9 cellular contexts compared by ENCODE assay signal in the genomic region with DNA sequence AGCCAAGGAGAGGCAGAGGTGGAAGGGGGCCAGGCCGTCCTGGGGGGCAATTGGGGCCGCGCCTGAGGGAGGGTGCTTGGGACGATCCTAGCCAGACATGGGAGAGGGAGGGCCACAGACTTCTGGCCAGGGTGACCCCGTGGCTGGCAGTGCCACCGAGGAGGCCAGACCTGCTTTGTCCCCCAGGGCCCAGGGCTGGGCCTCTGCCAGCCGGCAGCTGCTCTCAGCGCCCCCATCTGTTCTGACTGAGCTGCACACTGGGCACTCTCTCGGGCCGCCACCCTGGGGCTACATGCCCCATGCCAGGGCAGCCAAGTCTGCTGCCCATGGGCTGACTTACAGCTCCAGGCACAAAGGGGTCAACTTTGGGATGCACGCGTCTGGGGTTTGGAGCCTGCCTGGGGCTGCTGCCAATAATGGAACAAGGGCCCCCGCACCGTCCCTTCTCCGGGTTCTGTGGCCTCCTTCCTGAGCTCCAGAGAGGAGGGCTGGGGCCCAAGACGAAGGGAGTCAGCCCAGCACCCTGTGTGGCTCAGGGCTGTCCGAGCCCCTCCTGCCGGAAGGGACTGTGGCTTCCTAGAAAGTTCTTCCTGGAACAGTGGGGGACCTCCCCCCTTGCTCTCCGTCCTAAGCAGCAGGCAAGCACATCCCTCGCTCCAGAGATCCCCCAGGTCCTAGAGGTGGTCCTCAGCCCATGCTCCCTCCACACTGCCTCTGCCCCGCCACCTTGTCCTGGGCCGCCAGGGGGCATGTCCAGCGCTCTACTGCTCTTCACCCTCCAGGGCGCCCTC. TPM values are rescaled to one million over a fixed set of nuclear protein-coding genes. Genes with fewer than 3 reads are reported as not detected.
A peak's percentile ranks its signal among the peaks of the same experiment; 100 is the strongest.
DNase-seq lines count a peak whose midpoint lies in the region; ATAC-seq, FAIRE-seq and TF ChIP-seq lines count a peak whose summit lies in the region.
"Had no signal": no experiment of that assay in that cellular context is flagged by ENCODE, and none has a peak within 500 bp of the region (broad histone marks: within the 10 kb centered on the region; RNA-seq: fewer than 3 reads in every experiment).

No MANE protein-coding gene starts in this region.

- H3K4me1 Mint-ChIP-seq in activated CD8-positive, alpha-beta T cell treated with anti-CD3 and anti-CD28 coated beads, Interleukin-2, amount 10 ng/mL, durations not matched to agents 7 days and 5 days (ENCODE audit: low read depth), result peaks cover 3% of the 10 kb centered on the region

- H3K36me3 ChIP-seq in HAP-1 (replicated peaks) (no peaks in the 10 kb centered on the region), psoas muscle (ENCODE audit: insufficient read depth in 1 of 2, low read depth in 1 of 2) (no peaks in the 10 kb centered on the region)

- peak; percentile 30 to 69 for ATAC-seq in A549
- no peak for ATAC-seq in activated CD8-positive, alpha-beta T cell treated with anti-CD3 and anti-CD28 coated beads, Interleukin-2, amount 10 ng/mL, durations not matched to agents 7 days and 5 days
- ATAC-seq in left ventricle myocardium superior, result peak; percentile 55
- ATAC-seq in psoas muscle, result peak; percentile 55 to 63 (median 56)
- no peak for ATAC-seq in GM21786 (IDR thresholded peaks at IDR 0.05; ENCODE audit: unreplicated experiment)
- ATAC-seq in GM19397 (IDR thresholded peaks at IDR 0.05; ENCODE audit: unreplicated experiment), result no peak
- ATAC-seq in GM18873 (IDR thresholded peaks at IDR 0.05; ENCODE audit: low FRiP score, unreplicated experiment), result no peak

- H3K9me3 ChIP-seq in A549, result no peaks in the 10 kb centered on the region
- H3K9me3 ChIP-seq in HAP-1, result no peaks in the 10 kb centered on the region
- no peaks in the 10 kb centered on the region for H3K9me3 ChIP-seq in psoas muscle

- POLR2A ChIA-PET in A549 (lab: Yijun Ruan, JAX), result interaction anchor here (1.1 to 1.5 kb wide), 2 partner anchors 27 to 37 kb away, joined by 5 read pairs; a partner anchor contains a TSS
- POLR2A ChIA-PET in activated CD8-positive, alpha-beta T cell treated with anti-CD3 and anti-CD28 coated beads, Interleukin-2, amount 10 ng/mL, durations not matched to agents 7 days and 5 days (lab: Charles Lee), result interaction anchor here (1.0 to 1.4 kb wide), 2 partner anchors 16 to 27 kb away, joined by 3 to 6 read pairs; a partner anchor contains a TSS

- in situ Hi-C loops in HAP-1 (cut with MboI; ENCODE audit: low sequenced_read_pairs), result no loop called here

- CTCF ChIA-PET in A549 (lab: Yijun Ruan, JAX), result interaction anchor here (0.5 to 6.2 kb wide), 16 partner anchors 11 to 905 kb away, joined by 3 to 65 read pairs (median 5); no protein-coding TSS in a partner anchor
- CTCF ChIA-PET in activated CD8-positive, alpha-beta T cell treated with anti-CD3 and anti-CD28 coated beads, Interleukin-2, amount 10 ng/mL, durations not matched to agents 7 days and 5 days (lab: Charles Lee), result interaction anchor here (0.6 to 1.1 kb wide), 3 partner anchors 40 to 47 kb away, joined by 3 to 4 read pairs (median 3); no protein-coding TSS in a partner anchor

- no peak for TF ChIP-seq EP300 in A549 (IDR thresholded peaks at IDR 0.05)

- 32% methylated on average over 16 of the region's 24 CpGs for WGBS in A549 (ENCODE audit: missing lambda C conversion rate)
- WGBS in psoas muscle, 3 donors, result 10 to 18% (median 11%) methylated on average over 21 to 24 of the region's 24 CpGs

- no peaks in the 10 kb centered on the region for H3K27me3 Mint-ChIP-seq in activated CD8-positive, alpha-beta T cell treated with anti-CD3 and anti-CD28 coated beads, Interleukin-2, amount 10 ng/mL, durations not matched to agents 7 days and 5 days (ENCODE audit: low read depth)

- peak overlapping the region; percentile 94 for H3K4me2 ChIP-seq in A549

- H3K27me3 ChIP-seq in HAP-1 (ENCODE audit: low read depth) (peaks cover 6% of the 10 kb centered on the region; the same call in 1 of the 2 replicates), psoas muscle (ENCODE audit: insufficient read depth in 3 of 3, low read length in 2 of 3) (no peaks in the 10 kb centered on the region)

- no peak overlapping the region for H3K27ac Mint-ChIP-seq in activated CD8-positive, alpha-beta T cell treated with anti-CD3 and anti-CD28 coated beads, Interleukin-2, amount 10 ng/mL, durations not matched to agents 7 days and 5 days

- TF ChIP-seq POLR2A in A549 (IDR thresholded peaks at IDR 0.05; ENCODE audit: low read length), result no peak

- H3K4me3 ChIP-seq in A549 (peak overlapping the region; percentile 71), HAP-1 (peak overlapping the region; percentile 46), psoas muscle (peak overlapping the region; percentile 82)

- H3K27ac ChIP-seq in A549 (peak overlapping the region; percentile 82 to 92), psoas muscle (peak overlapping the region; percentile 83)
- H3K27ac ChIP-seq: epithelial cell of prostate had no signal

- H3K4me3 Mint-ChIP-seq in activated CD8-positive, alpha-beta T cell treated with anti-CD3 and anti-CD28 coated beads, Interleukin-2, amount 10 ng/mL, durations not matched to agents 7 days and 5 days, result peak overlapping the region; percentile 52

- H3K9me3 Mint-ChIP-seq in activated CD8-positive, alpha-beta T cell treated with anti-CD3 and anti-CD28 coated beads, Interleukin-2, amount 10 ng/mL, durations not matched to agents 7 days and 5 days (ENCODE audit: insufficient read depth), result no peaks in the 10 kb centered on the region

- H3K36me3 Mint-ChIP-seq in activated CD8-positive, alpha-beta T cell treated with anti-CD3 and anti-CD28 coated beads, Interleukin-2, amount 10 ng/mL, durations not matched to agents 7 days and 5 days (ENCODE audit: low read depth), result peaks cover 2% of the 10 kb centered on the region

- DNase-seq in A549 (ENCODE audit: low read depth in 1 of 2, low spot score in 1 of 2), result peak; percentile 59 to 68
- peak in 1 of 2 experiments; percentile 50 for DNase-seq in HAP-1 (ENCODE audit: low spot score in 2 of 2)
- no peak for DNase-seq in activated CD8-positive, alpha-beta T cell treated with anti-CD3 and anti-CD28 coated beads, Interleukin-2, amount 10 ng/mL, durations not matched to agents 7 days and 5 days
- peak; percentile 85 for DNase-seq in left ventricle myocardium superior
- peak; percentile 76 to 91 for DNase-seq in psoas muscle

- H3K4me1 ChIP-seq in A549 (peaks cover 46% of the 10 kb centered on the region), HAP-1 (no peaks in the 10 kb centered on the region; the same call in 1 of the 2 replicates), psoas muscle (peaks cover 54% of the 10 kb centered on the region)

- FAIRE-seq in A549 (lab: Jason Lieb, UNC), result no peak

- intact Hi-C loops in left ventricle myocardium superior (cut with micrococcal nuclease), result no loop called here
- intact Hi-C loops in psoas muscle (cut with DNase I), result no loop called here

- TF ChIP-seq CTCF in A549 (IDR thresholded peaks at IDR 0.05) (peak; percentile 34), psoas muscle (IDR thresholded peaks at IDR 0.05) (peak; percentile 22)

- TF ChIP-seq RAD21 in A549 (conservative IDR thresholded peaks at IDR 0.05 in 1 of 2, IDR thresholded peaks at IDR 0.05 in 1 of 2), result no peak; a peak in 1 of 5 replicates

TF ChIP-seq in A549, 52 proteins besides CTCF, POLR2A, EP300 and RAD21 (continues in another document):
- TF ChIP-seq RFX5 (IDR thresholded peaks at IDR 0.05) (no peak), MAZ (IDR thresholded peaks at IDR 0.05; ENCODE audit: borderline replicate concordance, low read depth, low read length) (no peak), JUN (IDR thresholded peaks at IDR 0.05) (no peak), ZC3H11A (IDR thresholded peaks at IDR 0.05) (no peak), EHF (CRISPR knock-in tag; IDR thresholded peaks at IDR 0.05) (no peak), FOSL2 (IDR thresholded peaks at IDR 0.05) (no peak), FOSL2 (CRISPR knock-in tag; IDR thresholded peaks at IDR 0.05) (peak; percentile 50; the same call in 1 of the 2 replicates), JUNB (IDR thresholded peaks at IDR 0.05) (no peak)

RNA-seq across cellular contexts. Expression of a gene that starts 1.1 kb away (rescaled TPM):
- polyA plus RNA-seq in A549 (2011; rRNA removed) (8.8 and 10.1 TPM in 2 replicates), A549 (2017; fragmentation: RNase III; extraction: RNeasy Plus Mini Kit Qiagen cat#74134 plus additional on column Dnase treatment) (6.2 to 8.3 TPM (median 7.4 TPM) in 3 replicates), psoas muscle (100 to 1,000 TPM; 187 to 394 (median 300) TPM)
- 6.0 and 6.2 TPM in 2 replicates for polyA plus RNA-seq in A549 (2012; cell fraction: cytosol; rRNA removed)
- 17.9 and 19.6 TPM in 2 replicates for polyA plus RNA-seq in A549 (2012; cell fraction: nucleus; rRNA removed)
- polyA minus RNA-seq in A549 (2011; rRNA and poly(A)+ RNA removed), result 6.5 and 9.5 TPM in 2 replicates
- total RNA-seq in activated CD8-positive, alpha-beta T cell treated with anti-CD3 and anti-CD28 coated beads, Interleukin-2, amount 10 ng/mL, durations not matched to agents 7 days and 5 days, result 1 to 10 TPM; 1.8 TPM
- total RNA-seq in left ventricle myocardium superior (226 TPM), psoas muscle (100 to 1,000 TPM; 201 to 359 (median 278) TPM)

RNA-seq across cellular contexts. Expression of a gene that starts 27.8 kb away (rescaled TPM):
- polyA plus RNA-seq in A549 (2011; rRNA removed) (90.0 and 94.2 TPM in 2 replicates), A549 (2017; fragmentation: RNase III; extraction: RNeasy Plus Mini Kit Qiagen cat#74134 plus additional on column Dnase treatment) (157 to 169 TPM (median 163 TPM) in 3 replicates), psoas muscle (100 to 1,000 TPM; 147 to 233 (median 233) TPM)
- 477 and 601 TPM in 2 replicates for polyA plus RNA-seq in A549 (2012; cell fraction: cytosol; rRNA removed)
- 376 and 581 TPM in 2 replicates for polyA plus RNA-seq in A549 (2012; cell fraction: nucleus; rRNA removed)
- polyA minus RNA-seq in A549 (2011; rRNA and poly(A)+ RNA removed), result 12.3 and 14.4 TPM in 2 replicates
- total RNA-seq in activated CD8-positive, alpha-beta T cell treated with anti-CD3 and anti-CD28 coated beads, Interleukin-2, amount 10 ng/mL, durations not matched to agents 7 days and 5 days, result 100 to 1,000 TPM; 175 to 186 TPM
- total RNA-seq in left ventricle myocardium superior (65.1 TPM), psoas muscle (100 to 1,000 TPM in 1 of 4 donors, 10 to 100 TPM in 3; 55.8 to 105 (median 84.5) TPM)

RNA-seq across cellular contexts. Expression of a gene that starts 35.8 kb away (rescaled TPM):
- polyA plus RNA-seq in A549 (2011; rRNA removed), result 23.6 and 24.7 TPM in 2 replicates
- polyA plus RNA-seq in A549 (2012; cell fraction: cytosol; rRNA removed), result 68.4 and 94.0 TPM in 2 replicates
- 224 and 375 TPM in 2 replicates for polyA plus RNA-seq in A549 (2012; cell fraction: nucleus; rRNA removed)
- 71.2 to 76.6 TPM (median 72.0 TPM) in 3 replicates for polyA plus RNA-seq in A549 (2017; fragmentation: RNase III; extraction: RNeasy Plus Mini Kit Qiagen cat#74134 plus additional on column Dnase treatment)
- polyA minus RNA-seq in A549 (2011; rRNA and poly(A)+ RNA removed), result 19.6 and 27.7 TPM in 2 replicates
- 100 to 1,000 TPM; 155 to 159 TPM for total RNA-seq in activated CD8-positive, alpha-beta T cell treated with anti-CD3 and anti-CD28 coated beads, Interleukin-2, amount 10 ng/mL, durations not matched to agents 7 days and 5 days
- 30.4 TPM for total RNA-seq in left ventricle myocardium superior
- total RNA-seq in psoas muscle, result 10 to 100 TPM; 16.4 to 26.3 (median 23.4) TPM
- 10 to 100 TPM; 12.0 to 29.1 (median 12.8) TPM for polyA plus RNA-seq in psoas muscle

Comparison
In these comparisons a context has a peak if more than half of its experiments do, and no peak if none do; other contexts are left out.
1. ATAC-seq: peak in A549 (2 of 2), left ventricle myocardium superior (single experiment) and psoas muscle (4 of 4); none in activated CD8-positive, alpha-beta T cell treated with anti-CD3 and anti-CD28 coated beads, Interleukin-2, amount 10 ng/mL, durations not matched to agents 7 days and 5 days (single experiment), GM21786 (single experiment), GM19397 (single experiment) and GM18873 (single experiment).
2. RNA of a gene that starts 1.1 kb away (total RNA-seq): 201 to 359 TPM in psoas muscle and 226 TPM in left ventricle myocardium superior (single experiment); 1.8 TPM in activated CD8-positive, alpha-beta T cell treated with anti-CD3 and anti-CD28 coated beads, Interleukin-2, amount 10 ng/mL, durations not matched to agents 7 days and 5 days; every median in the first group is over 10 times any median in the second.
3. Peak in every context shown above with its lines, with median percentiles within 50 percentile points of each other: H3K4me3 ChIP-seq.